Comparison of ENCODE assay signal across 7 cellular contexts in genomic region chr17:68804777-68805176, GRCh38.
"Had no signal": no experiment of that assay in that cellular context is flagged by ENCODE, and none has a peak within 500 bp of the region (broad histone marks: within the 10 kb centered on the region; RNA-seq: fewer than 3 reads in every experiment).

No MANE protein-coding gene starts in this region.

- FAIRE-seq: H1, H54 had no signal

- ATAC-seq: GM23338 had no signal

- DNase-seq: H9, HCEC 1CT, KBM-7 had no signal

- H3K4me2 ChIP-seq: GM23338 had no signal

- H3K4me3 ChIP-seq: GM23338 had no signal

- H2AFZ ChIP-seq: GM23338 had no signal

- H3K27ac ChIP-seq: HL-60 had no signal
